ENCODE assay signal across 18 cellular contexts in genomic region chr7:23272275-23272674, GRCh38.
"Had no signal": no experiment of that assay in that cellular context is flagged by ENCODE, and none has a peak within 500 bp of the region (broad histone marks: within the 10 kb centered on the region; RNA-seq: fewer than 3 reads in every experiment).

No MANE protein-coding gene starts in this region.

- H3K36me3 Mint-ChIP-seq: memory B cell had no signal

- H3K27ac ChIP-seq: neutrophil, parathyroid adenoma, tibial artery had no signal

- H3K9ac ChIP-seq: parathyroid adenoma had no signal

- H3K79me2 ChIP-seq: parathyroid adenoma had no signal

- H3K27ac Mint-ChIP-seq: activated CD4-positive, alpha-beta memory T cell treated with anti-CD3 and anti-CD28 coated beads, Interleukin-2, amount 10 ng/mL, durations not matched to agents 7 days and 5 days; activated T-helper 1 cell treated with anti-CD3 and anti-CD28 coated beads, Interleukin-12 subunit alpha, Interleukin-12 subunit beta, Interleukin-2, Interleukin-4 antibody, amounts not matched to agents 30 ng/mL and 10 ng/mL and 1 ng/mL, durations not matched to agents 14 hours and 24 hours and 36 hours; dendritic cell treated with granulocyte-macrophage colony-stimulating factor and Interleukin-4, amounts not matched to agents 40 ng/mL and 50 ng/mL, for 4 days; memory B cell; nephron; stimulated activated naive CD8-positive, alpha-beta T cell treated with anti-CD3 and anti-CD28 coated beads, Interleukin-15, Interleukin-2, amounts not matched to agents 100 ng/mL and 50 ng/mL, for 24 hours had no signal

- DNase-seq: activated CD4-positive, alpha-beta memory T cell treated with anti-CD3 and anti-CD28 coated beads, Interleukin-2, amount 10 ng/mL, durations not matched to agents 7 days and 5 days; activated CD4-positive, alpha-beta T cell treated with anti-CD3 and anti-CD28 coated beads, Interleukin-2, amount 10 ng/mL, durations not matched to agents 24 days and 14 days; effector CD4-positive, alpha-beta T cell; foreskin fibroblast; islet precursor cell; left colon; right cardiac atrium; stimulated activated CD4-positive, alpha-beta T cell treated with anti-CD3 and anti-CD28 coated beads, Interleukin-12 subunit alpha, Interleukin-12 subunit beta, amount 100 ng/mL, for 4 hours; stimulated activated CD4-positive, alpha-beta T cell treated with anti-CD3 and anti-CD28 coated beads, Interleukin-4, amount 100 ng/mL, for 4 hours had no signal

- H3K4me3 ChIP-seq: heart right ventricle, tibial artery had no signal

- H3K4me1 ChIP-seq: parathyroid adenoma, tibial artery had no signal

- H3K36me3 ChIP-seq: neutrophil had no signal

- H3K9me3 Mint-ChIP-seq: activated CD4-positive, alpha-beta memory T cell treated with anti-CD3 and anti-CD28 coated beads, Interleukin-2, amount 10 ng/mL, durations not matched to agents 7 days and 5 days; activated CD4-positive, alpha-beta T cell treated with anti-CD3 and anti-CD28 coated beads, Interleukin-2, amount 10 ng/mL, durations not matched to agents 24 days and 14 days; activated T-helper 1 cell treated with anti-CD3 and anti-CD28 coated beads, Interleukin-12 subunit alpha, Interleukin-12 subunit beta, Interleukin-2, Interleukin-4 antibody, amounts not matched to agents 30 ng/mL and 10 ng/mL and 1 ng/mL, durations not matched to agents 14 hours and 24 hours and 36 hours; dendritic cell treated with granulocyte-macrophage colony-stimulating factor and Interleukin-4, amounts not matched to agents 40 ng/mL and 50 ng/mL, for 4 days; memory B cell; nephron; stimulated activated naive CD8-positive, alpha-beta T cell treated with anti-CD3 and anti-CD28 coated beads, Interleukin-15, Interleukin-2, amounts not matched to agents 100 ng/mL and 50 ng/mL, for 24 hours had no signal

- H3K27me3 ChIP-seq: heart right ventricle, neutrophil, tibial artery had no signal

- H3K4me3 Mint-ChIP-seq: activated CD4-positive, alpha-beta memory T cell treated with anti-CD3 and anti-CD28 coated beads, Interleukin-2, amount 10 ng/mL, durations not matched to agents 7 days and 5 days; dendritic cell treated with granulocyte-macrophage colony-stimulating factor and Interleukin-4, amounts not matched to agents 40 ng/mL and 50 ng/mL, for 4 days; memory B cell; nephron had no signal

- H3K9me3 ChIP-seq: heart right ventricle, neutrophil, tibial artery had no signal
